Comparison of ENCODE assay signal across 1 cellular context in the genomic region with DNA sequence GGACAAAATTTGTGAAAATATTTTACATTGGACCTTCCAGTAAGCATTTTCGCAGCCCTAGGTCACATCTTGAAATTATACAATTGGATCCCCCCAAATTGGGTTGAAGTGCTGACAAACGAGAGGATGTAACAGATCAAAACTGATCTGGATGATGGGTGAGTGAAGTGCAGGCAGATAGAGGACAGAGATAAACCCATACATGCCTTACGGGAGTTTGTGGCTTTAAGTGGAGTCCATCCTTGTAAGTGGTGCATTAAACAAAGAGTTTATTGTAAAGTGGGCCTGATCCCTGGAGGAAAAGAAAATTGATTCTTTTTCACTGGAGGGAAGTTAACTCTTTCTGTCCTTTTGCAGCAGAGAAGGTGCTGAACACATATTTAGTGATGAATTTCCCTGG.
TF ChIP-seq lines count a peak whose summit lies in the region.

No MANE protein-coding gene starts in this region.

TF ChIP-seq in SK-N-SH treated with all-trans-retinoic acid at 6 μM for 48 hours, 23 proteins besides CTCF, POLR2A, EP300 and RAD21 (continued from another document):
- TF ChIP-seq TSHZ2 (CRISPR knock-in tag; IDR thresholded peaks at IDR 0.05) (no peak), ZNF8 (CRISPR knock-in tag; IDR thresholded peaks at IDR 0.05) (no peak), ZC3H10 (CRISPR knock-in tag; IDR thresholded peaks at IDR 0.05) (no peak), CSDC2 (CRISPR knock-in tag; IDR thresholded peaks at IDR 0.05) (no peak)
